ENCODE assay signal across 24 cellular contexts in the genomic region with DNA sequence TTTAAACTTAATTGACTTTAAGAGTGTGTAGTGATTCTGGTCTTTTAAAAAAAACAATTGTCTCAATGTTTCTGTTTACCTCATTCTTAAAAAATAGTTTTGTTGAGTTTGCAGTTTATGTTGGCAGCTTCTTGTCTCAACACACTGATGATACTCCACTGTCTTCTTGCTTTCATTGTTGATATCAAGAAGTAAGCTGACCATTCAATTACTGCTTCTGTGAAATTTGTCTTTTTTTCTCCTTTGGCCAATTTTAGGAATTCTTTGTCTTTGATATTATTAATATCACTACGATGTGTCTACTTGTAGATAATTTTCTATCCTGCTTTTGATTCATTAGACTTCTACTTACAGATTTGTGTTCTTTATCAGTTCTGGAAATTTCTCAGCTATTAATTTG. TPM values are rescaled to one million over a fixed set of nuclear protein-coding genes. Genes with fewer than 3 reads are reported as not detected.
DNase-seq lines count a peak whose midpoint lies in the region; ATAC-seq, FAIRE-seq and TF ChIP-seq lines count a peak whose summit lies in the region.
"Had no signal": no experiment of that assay in that cellular context is flagged by ENCODE, and none has a peak within 500 bp of the region (broad histone marks: within the 10 kb centered on the region; RNA-seq: fewer than 3 reads in every experiment).

No MANE protein-coding gene starts in this region.

- ATAC-seq in A549 (no peak), mucosa of descending colon (no peak)
- no peak for ATAC-seq in activated T-helper 17 cell treated with anti-CD3 and anti-CD28 coated beads, Interleukin-2, amount 50 U/mL, for 72 hours (replicated peaks)
- ATAC-seq in effector memory CD8-positive, alpha-beta T cell (replicated peaks), result no peak
- ATAC-seq: CD8-positive, alpha-beta T cell had no signal

- H3K27me3 ChIP-seq in BLaER1 (no peaks in the 10 kb centered on the region), smooth muscle cell (ENCODE audit: low read depth) (no peaks in the 10 kb centered on the region)
- H3K27me3 ChIP-seq: Peyer's patch, SJSA1 had no signal

- no peaks in the 10 kb centered on the region for H3K27me3 Mint-ChIP-seq in activated T-helper 17 cell treated with anti-CD3 and anti-CD28 coated beads, Interleukin-2, amount 50 U/mL, for 72 hours
- H3K27me3 Mint-ChIP-seq in effector memory CD8-positive, alpha-beta T cell, result no peaks in the 10 kb centered on the region
- H3K27me3 Mint-ChIP-seq in immature natural killer cell (ENCODE audit: low read depth in 3 of 3), result peaks cover 0 to 3% (median 1%) of the 10 kb centered on the region in 3 donors
- H3K27me3 Mint-ChIP-seq in activated CD4-positive, alpha-beta T cell treated with anti-CD3 and anti-CD28 coated beads, Interleukin-2, amount 10 ng/mL, durations not matched to agents 7 days and 5 days, result no peaks in the 10 kb centered on the region
- H3K27me3 Mint-ChIP-seq: B cell had no signal

- TF ChIP-seq EP300 in A549 (IDR thresholded peaks at IDR 0.05), result no peak

- H3K4me1 ChIP-seq in A549, result peaks cover 10% of the 10 kb centered on the region
- peaks cover 37% of the 10 kb centered on the region for H3K4me1 ChIP-seq in BLaER1
- peaks cover 21% of the 10 kb centered on the region for H3K4me1 ChIP-seq in smooth muscle cell (ENCODE audit: low read depth)
- no peaks in the 10 kb centered on the region for H3K4me1 ChIP-seq in mucosa of descending colon (ENCODE audit: low read depth)
- H3K4me1 ChIP-seq: SJSA1 had no signal

- no peak overlapping the region for H2AFZ ChIP-seq in smooth muscle cell (ENCODE audit: low read depth)

- H4K20me1 ChIP-seq in BLaER1 (peaks cover 100% of the 10 kb centered on the region), smooth muscle cell (ENCODE audit: low read depth) (peaks cover 90% of the 10 kb centered on the region)

- no peaks in the 10 kb centered on the region for H3K9me3 Mint-ChIP-seq in activated T-helper 17 cell treated with anti-CD3 and anti-CD28 coated beads, Interleukin-2, amount 50 U/mL, for 72 hours
- H3K9me3 Mint-ChIP-seq in effector memory CD8-positive, alpha-beta T cell, result no peaks in the 10 kb centered on the region
- no peaks in the 10 kb centered on the region for H3K9me3 Mint-ChIP-seq in immature natural killer cell
- H3K9me3 Mint-ChIP-seq in activated CD4-positive, alpha-beta T cell treated with anti-CD3 and anti-CD28 coated beads, Interleukin-2, amount 10 ng/mL, durations not matched to agents 7 days and 5 days, result peaks cover 3% of the 10 kb centered on the region
- H3K9me3 Mint-ChIP-seq: CD8-positive, alpha-beta T cell had no signal

- intact Hi-C loops in mucosa of descending colon (cut with DNase I, micrococcal nuclease), result no loop called here

- no peak overlapping the region for H3K4me3 ChIP-seq in A549
- no peak overlapping the region for H3K4me3 ChIP-seq in BLaER1
- H3K4me3 ChIP-seq in smooth muscle cell, result no peak overlapping the region
- no peak overlapping the region for H3K4me3 ChIP-seq in mucosa of descending colon
- H3K4me3 ChIP-seq: Peyer's patch, SJSA1 had no signal

- no peak for TF ChIP-seq CTCF in A549 (IDR thresholded peaks at IDR 0.05)
- TF ChIP-seq CTCF in smooth muscle cell (IDR thresholded peaks at IDR 0.05; ENCODE audit: borderline replicate concordance, insufficient read depth, poor library complexity, severe bottlenecking), result no peak
- no peak for TF ChIP-seq CTCF in mucosa of descending colon (IDR thresholded peaks at IDR 0.05)

- H3K9me3 ChIP-seq in A549 (no peaks in the 10 kb centered on the region), BLaER1 (peaks cover 46% of the 10 kb centered on the region), smooth muscle cell (replicated peaks; ENCODE audit: low read depth) (no peaks in the 10 kb centered on the region), mucosa of descending colon (no peaks in the 10 kb centered on the region)
- H3K9me3 ChIP-seq: Peyer's patch, SJSA1 had no signal

- H3K79me2 ChIP-seq in smooth muscle cell (ENCODE audit: low read depth), result peaks cover 98% of the 10 kb centered on the region

- H3K27ac Mint-ChIP-seq in activated T-helper 17 cell treated with anti-CD3 and anti-CD28 coated beads, Interleukin-2, amount 50 U/mL, for 72 hours, result peak overlapping the region; percentile 29
- H3K27ac Mint-ChIP-seq in effector memory CD8-positive, alpha-beta T cell, result peak overlapping the region; percentile 74 to 86
- H3K27ac Mint-ChIP-seq in immature natural killer cell, result peak overlapping the region in 3 of 6 donors; percentile 9 to 58 (median 50)
- no peak overlapping the region for H3K27ac Mint-ChIP-seq in activated CD4-positive, alpha-beta T cell treated with anti-CD3 and anti-CD28 coated beads, Interleukin-2, amount 10 ng/mL, durations not matched to agents 7 days and 5 days

- WGBS in A549 (ENCODE audit: missing lambda C conversion rate), result 85% methylated on average over 1 of the region's 1 CpG
- WGBS in smooth muscle cell (ENCODE audit: low lambda C conversion rate), result 100% methylated on average over 1 of the region's 1 CpG

- H3K4me3 Mint-ChIP-seq in activated T-helper 17 cell treated with anti-CD3 and anti-CD28 coated beads, Interleukin-2, amount 50 U/mL, for 72 hours, result no peak overlapping the region
- peak overlapping the region in 1 of 2 donors; percentile 20 for H3K4me3 Mint-ChIP-seq in effector memory CD8-positive, alpha-beta T cell
- peak overlapping the region in 1 of 5 donors; percentile 14 for H3K4me3 Mint-ChIP-seq in immature natural killer cell
- no peak overlapping the region for H3K4me3 Mint-ChIP-seq in activated CD4-positive, alpha-beta T cell treated with anti-CD3 and anti-CD28 coated beads, Interleukin-2, amount 10 ng/mL, durations not matched to agents 7 days and 5 days
- H3K4me3 Mint-ChIP-seq: CD8-positive, alpha-beta T cell had no signal

- no peak for FAIRE-seq in A549 (lab: Jason Lieb, UNC)
- FAIRE-seq: GM12892, GM18507, H1 had no signal

- DNase-seq in A549 (ENCODE audit: low read depth in 1 of 2, low spot score in 1 of 2) (no peak), immature natural killer cell (no peak), smooth muscle cell (lab: John Stamatoyannopoulos, UW; ENCODE audit: unreplicated experiment) (no peak), mucosa of descending colon (no peak)
- no peak for DNase-seq in effector memory CD8-positive, alpha-beta T cell
- no peak for DNase-seq in activated CD4-positive, alpha-beta T cell treated with anti-CD3 and anti-CD28 coated beads, Interleukin-2, amount 10 ng/mL, durations not matched to agents 7 days and 5 days
- DNase-seq: CD8-positive, alpha-beta T cell; DMS53; EL; KG1; NCI-H1417; NCI-H187; NCI-H2107; NCI-H510A; NCI-H748 treated with DMSO at 0.1 percent for 48 hours; NK-92 treated with Interleukin-12 subunit alpha and Interleukin-12 subunit beta, amount 100 ng/mL, for 24 hours; Peyer's patch had no signal

- CTCF ChIA-PET in A549 (lab: Yijun Ruan, JAX), result interaction anchor here (1.0 kb wide), 1 partner anchor 86 kb away, joined by 3 read pairs; no protein-coding TSS in a partner anchor
- CTCF ChIA-PET in activated CD4-positive, alpha-beta T cell treated with anti-CD3 and anti-CD28 coated beads, Interleukin-2, amount 10 ng/mL, durations not matched to agents 7 days and 5 days (lab: Charles Lee), result no interaction called here

- H3K27ac ChIP-seq in A549 (no peak overlapping the region), BLaER1 (no peak overlapping the region), smooth muscle cell (ENCODE audit: low read depth) (no peak overlapping the region)
- H3K27ac ChIP-seq: Peyer's patch, SJSA1 had no signal

- H3K36me3 Mint-ChIP-seq in activated T-helper 17 cell treated with anti-CD3 and anti-CD28 coated beads, Interleukin-2, amount 50 U/mL, for 72 hours (ENCODE audit: low read depth), result peaks cover 32% of the 10 kb centered on the region
- H3K36me3 Mint-ChIP-seq in effector memory CD8-positive, alpha-beta T cell (ENCODE audit: insufficient read depth), result peaks cover 3% of the 10 kb centered on the region
- H3K36me3 Mint-ChIP-seq in immature natural killer cell, result no peaks in the 10 kb centered on the region
- H3K36me3 Mint-ChIP-seq in activated CD4-positive, alpha-beta T cell treated with anti-CD3 and anti-CD28 coated beads, Interleukin-2, amount 10 ng/mL, durations not matched to agents 7 days and 5 days (ENCODE audit: low read depth), result peaks cover 38% of the 10 kb centered on the region

- H3K9ac ChIP-seq in BLaER1, result no peak overlapping the region
- no peak overlapping the region for H3K9ac ChIP-seq in smooth muscle cell (ENCODE audit: low read depth)

- H3K36me3 ChIP-seq in BLaER1, result peaks cover 59% of the 10 kb centered on the region
- H3K36me3 ChIP-seq in smooth muscle cell (ENCODE audit: low read depth), result no peaks in the 10 kb centered on the region
- no peaks in the 10 kb centered on the region for H3K36me3 ChIP-seq in mucosa of descending colon (ENCODE audit: low read depth)
- H3K36me3 ChIP-seq: SJSA1 had no signal

- no peak overlapping the region for H3K4me2 ChIP-seq in A549
- peak overlapping the region; percentile 56 for H3K4me2 ChIP-seq in BLaER1
- H3K4me2 ChIP-seq in smooth muscle cell, result no peak overlapping the region

- POLR2A ChIA-PET in A549 (lab: Yijun Ruan, JAX), result no interaction called here
- POLR2A ChIA-PET in activated CD4-positive, alpha-beta T cell treated with anti-CD3 and anti-CD28 coated beads, Interleukin-2, amount 10 ng/mL, durations not matched to agents 7 days and 5 days (lab: Charles Lee), result no interaction called here

- no peak for TF ChIP-seq RAD21 in A549 (conservative IDR thresholded peaks at IDR 0.05 in 1 of 2, IDR thresholded peaks at IDR 0.05 in 1 of 2)

- TF ChIP-seq POLR2A in A549 (IDR thresholded peaks at IDR 0.05; ENCODE audit: low read length), result no peak

- H3K4me1 Mint-ChIP-seq in activated T-helper 17 cell treated with anti-CD3 and anti-CD28 coated beads, Interleukin-2, amount 50 U/mL, for 72 hours, result peaks cover 35% of the 10 kb centered on the region
- peaks cover 39 to 67% of the 10 kb centered on the region in 2 donors for H3K4me1 Mint-ChIP-seq in effector memory CD8-positive, alpha-beta T cell (ENCODE audit: low read depth in 2 of 2)
- peaks cover 48 to 75% of the 10 kb centered on the region in 2 donors for H3K4me1 Mint-ChIP-seq in immature natural killer cell
- peaks cover 43% of the 10 kb centered on the region for H3K4me1 Mint-ChIP-seq in activated CD4-positive, alpha-beta T cell treated with anti-CD3 and anti-CD28 coated beads, Interleukin-2, amount 10 ng/mL, durations not matched to agents 7 days and 5 days

- peaks cover 10% of the 10 kb centered on the region for H3F3A ChIP-seq in smooth muscle cell (ENCODE audit: low read depth)

RNA-seq across cellular contexts. Expression of a gene that starts 31.4 kb away (rescaled TPM):
- polyA plus RNA-seq in A549 (2011; rRNA removed), result 49.8 and 61.8 TPM in 2 replicates
- 18.0 and 20.2 TPM in 2 replicates for polyA plus RNA-seq in A549 (2012; cell fraction: cytosol; rRNA removed)
- 5.5 and 6.0 TPM in 2 replicates for polyA plus RNA-seq in A549 (2012; cell fraction: nucleus; rRNA removed)
- polyA plus RNA-seq in A549 (2017; fragmentation: RNase III; extraction: RNeasy Plus Mini Kit Qiagen cat#74134 plus additional on column Dnase treatment), result 33.0 to 35.3 TPM (median 34.4 TPM) in 3 replicates
- polyA minus RNA-seq in A549 (2011; rRNA and poly(A)+ RNA removed), result 69.4 and 88.2 TPM in 2 replicates
- 100 to 1,000 TPM in 1 of 2 donors, 10 to 100 TPM in 1; 94.8 to 108 TPM for total RNA-seq in activated T-helper 17 cell treated with anti-CD3 and anti-CD28 coated beads, Interleukin-2, amount 50 U/mL, for 72 hours
- 10 to 100 TPM; 20.2 to 34.1 (median 21.7) TPM for polyA plus RNA-seq in immature natural killer cell
- total RNA-seq in smooth muscle cell, result 48.4 and 98.4 TPM in 2 replicates
- polyA plus RNA-seq in smooth muscle cell, result 20.6 and 22.1 TPM in 2 replicates
- 10 to 100 TPM; 88.6 to 98.5 TPM for total RNA-seq in activated CD4-positive, alpha-beta T cell treated with anti-CD3 and anti-CD28 coated beads, Interleukin-2, amount 10 ng/mL, durations not matched to agents 7 days and 5 days
- total RNA-seq in mucosa of descending colon, result 10 to 100 TPM; 50.6 to 74.7 (median 69.6) TPM

RNA-seq across cellular contexts. Expression of a gene that starts 58.9 kb away (rescaled TPM):
- polyA plus RNA-seq in A549 (2011; rRNA removed) (36.2 and 45.2 TPM in 2 replicates), A549 (2017; fragmentation: RNase III; extraction: RNeasy Plus Mini Kit Qiagen cat#74134 plus additional on column Dnase treatment) (22.3 to 23.6 TPM (median 23.0 TPM) in 3 replicates), immature natural killer cell (10 to 100 TPM; 38.3 to 55.6 (median 42.6) TPM), smooth muscle cell (34.6 and 44.5 TPM in 2 replicates)
- 12.6 and 14.1 TPM in 2 replicates for polyA plus RNA-seq in A549 (2012; cell fraction: cytosol; rRNA removed)
- polyA plus RNA-seq in A549 (2012; cell fraction: nucleus; rRNA removed), result 4.0 and 7.3 TPM in 2 replicates
- polyA minus RNA-seq in A549 (2011; rRNA and poly(A)+ RNA removed), result 7.4 and 10.7 TPM in 2 replicates
- 10 to 100 TPM; 38.6 to 52.8 TPM for total RNA-seq in activated T-helper 17 cell treated with anti-CD3 and anti-CD28 coated beads, Interleukin-2, amount 50 U/mL, for 72 hours
- total RNA-seq in smooth muscle cell (27.6 and 54.1 TPM in 2 replicates), mucosa of descending colon (10 to 100 TPM; 22.5 to 30.5 (median 29.0) TPM)
- total RNA-seq in activated CD4-positive, alpha-beta T cell treated with anti-CD3 and anti-CD28 coated beads, Interleukin-2, amount 10 ng/mL, durations not matched to agents 7 days and 5 days, result 10 to 100 TPM; 40.9 to 45.4 TPM

RNA-seq across cellular contexts. Expression of a gene that starts 59.0 kb away (rescaled TPM):
- polyA plus RNA-seq in A549 (2011; rRNA removed), result 4.2 and 5.3 TPM in 2 replicates
- polyA plus RNA-seq in A549 (2012; cell fraction: cytosol; rRNA removed), result 1.7 and 1.8 TPM in 2 replicates
- polyA plus RNA-seq in A549 (2012; cell fraction: nucleus; rRNA removed), result 0.30 and 0.44 TPM in 2 replicates
- polyA plus RNA-seq in A549 (2017; fragmentation: RNase III; extraction: RNeasy Plus Mini Kit Qiagen cat#74134 plus additional on column Dnase treatment), result 3.6 to 4.5 TPM (median 4.2 TPM) in 3 replicates
- 0.44 and 0.62 TPM in 2 replicates for polyA minus RNA-seq in A549 (2011; rRNA and poly(A)+ RNA removed)
- total RNA-seq in activated T-helper 17 cell treated with anti-CD3 and anti-CD28 coated beads, Interleukin-2, amount 50 U/mL, for 72 hours, result 1 to 10 TPM; 3.7 to 4.5 TPM
- 1 to 10 TPM; 2.3 to 3.3 (median 2.3) TPM for polyA plus RNA-seq in immature natural killer cell
- 0.63 and 4.6 TPM in 2 replicates for total RNA-seq in smooth muscle cell
- polyA plus RNA-seq in smooth muscle cell, result 4.4 and 6.5 TPM in 2 replicates
- total RNA-seq in activated CD4-positive, alpha-beta T cell treated with anti-CD3 and anti-CD28 coated beads, Interleukin-2, amount 10 ng/mL, durations not matched to agents 7 days and 5 days, result 1 to 10 TPM; 5.3 to 6.0 TPM
- 1 to 10 TPM in 1 of 3 donors, under 1 TPM in 2; 0.23 to 3.8 (median 0.70) TPM for total RNA-seq in mucosa of descending colon
